In genomic region chr2:1743396-1744150, GRCh38 we compare ENCODE assay signal across 8 cellular contexts. TPM values are rescaled to one million over a fixed set of nuclear protein-coding genes. Genes with fewer than 3 reads are reported as not detected.
DNase-seq lines count a peak whose midpoint lies in the region; TF ChIP-seq lines count a peak whose summit lies in the region.

No MANE protein-coding gene starts in this region.

- peak overlapping the region; percentile 99 for H3K4me3 Mint-ChIP-seq in neural crest cell

- H3K27me3 ChIP-seq in BE2C (peaks cover 27% of the 10 kb centered on the region), HAP-1 (ENCODE audit: low read depth) (no peaks in the 10 kb centered on the region)

- DNase-seq in BE2C (no peak), RPMI7951 (ENCODE audit: low read depth) (peak; percentile 63), fibroblast of villous mesenchyme (ENCODE audit: low read depth) (peak; percentile 72), neural crest cell (ENCODE audit: low read depth, low spot score) (peak; percentile 58), NOMO-1 treated with DMSO at 0.1 percent for 48 hours (lab: John Stamatoyannopoulos, UW; ENCODE audit: unreplicated experiment) (no peak), HAP-1 (ENCODE audit: low spot score in 2 of 2) (no peak), AML-193 (lab: John Stamatoyannopoulos, UW) (no peak)
- no peak for DNase-seq in activated CD4-positive, CD25-positive, alpha-beta regulatory T cell (lab: John Stamatoyannopoulos, UW)

- peaks cover 41% of the 10 kb centered on the region for H3K4me1 Mint-ChIP-seq in neural crest cell

- H3K36me3 ChIP-seq in BE2C (no peaks in the 10 kb centered on the region), HAP-1 (replicated peaks) (no peaks in the 10 kb centered on the region)

- no peaks in the 10 kb centered on the region for H3K9me3 ChIP-seq in BE2C
- H3K9me3 ChIP-seq in HAP-1 = no peaks in the 10 kb centered on the region

- H3K27ac Mint-ChIP-seq in neural crest cell (ENCODE audit: unreplicated experiment) = peak overlapping the region; percentile 92

- in situ Hi-C loops in HAP-1 (cut with MboI; ENCODE audit: low sequenced_read_pairs) = no loop called here

- peak overlapping the region; percentile 46 for H3K4me3 ChIP-seq in BE2C (ENCODE audit: low read depth, low read length)
- peak overlapping the region; percentile 77 for H3K4me3 ChIP-seq in fibroblast of villous mesenchyme (ENCODE audit: low read depth, low read length)
- H3K4me3 ChIP-seq in HAP-1 = no peak overlapping the region

- no peaks in the 10 kb centered on the region for H3K4me1 ChIP-seq in BE2C
- no peaks in the 10 kb centered on the region for H3K4me1 ChIP-seq in HAP-1

- H3K27me3 Mint-ChIP-seq in neural crest cell (ENCODE audit: low read depth) = peaks cover 10% of the 10 kb centered on the region

- H3K9me3 Mint-ChIP-seq in neural crest cell = no peaks in the 10 kb centered on the region

- TF ChIP-seq CTCF in BE2C (IDR thresholded peaks at IDR 0.05; ENCODE audit: low read depth, low read length) (no peak), fibroblast of villous mesenchyme (IDR thresholded peaks at IDR 0.05; ENCODE audit: insufficient read depth, low read depth, low read length) (no peak), neural crest cell (conservative IDR thresholded peaks at IDR 0.05) (no peak)

- H3K36me3 Mint-ChIP-seq in neural crest cell (ENCODE audit: low read depth) = peaks cover 19% of the 10 kb centered on the region

RNA-seq across cellular contexts. Expression of gene PXDN, which starts 0.7 kb away (rescaled TPM):
- 7.4 TPM for polyA plus RNA-seq in BE2C (2012; ENCODE audit: insufficient read depth, insufficient read length, low read depth)
- total RNA-seq in RPMI7951 (2014; rRNA removed; shearing (Covaris generic)) = 272 and 304 TPM in 2 replicates
- total RNA-seq in fibroblast of villous mesenchyme (296 and 372 TPM in 2 replicates), neural crest cell (217 and 218 TPM in 2 replicates)

Comparison
In these comparisons a context has a peak if more than half of its experiments do, and no peak if none do; other contexts are left out.
1. DNase-seq: peak in RPMI7951 (single experiment), fibroblast of villous mesenchyme (single experiment) and neural crest cell (single experiment); none in BE2C (single experiment), activated CD4-positive, CD25-positive, alpha-beta regulatory T cell (0 of 4), NOMO-1 treated with DMSO at 0.1 percent for 48 hours (single experiment), HAP-1 (0 of 2) and AML-193 (0 of 2).